Comparison of ENCODE assay signal across 8 cellular contexts in genomic region chr17:3602499-3602898, GRCh38. TPM values are rescaled to one million over a fixed set of nuclear protein-coding genes. Genes with fewer than 3 reads are reported as not detected.
DNase-seq lines count a peak whose midpoint lies in the region; ATAC-seq, FAIRE-seq and TF ChIP-seq lines count a peak whose summit lies in the region.

No MANE protein-coding gene starts in this region.

- H3K9me3 ChIP-seq in AG04450 (ENCODE audit: control insufficient read depth, insufficient read depth, low read length) (no peaks in the 10 kb centered on the region; the same call in 1 of the 2 replicates), heart right ventricle (no peaks in the 10 kb centered on the region), upper lobe of left lung (no peaks in the 10 kb centered on the region)

- H3K27me3 ChIP-seq in AG04450 (ENCODE audit: control insufficient read depth, insufficient read depth, low read length) (no peaks in the 10 kb centered on the region), heart right ventricle (no peaks in the 10 kb centered on the region), upper lobe of left lung (no peaks in the 10 kb centered on the region)

- DNase-seq in AG04450 (ENCODE audit: low read depth, low spot score) = no peak
- DNase-seq in GM19239 (ENCODE audit: insufficient read length, low spot score) = peak; percentile 51
- DNase-seq in UCSD-AML1 (lab: John Stamatoyannopoulos, UW; ENCODE audit: unreplicated experiment) = peak; percentile 16
- DNase-seq in heart right ventricle = peak in 1 of 2 donors; percentile 18
- no peak for DNase-seq in upper lobe of left lung
- DNase-seq in NCI-H526 treated with DMSO at 0.1 percent for 48 hours (lab: John Stamatoyannopoulos, UW) = no peak

- WGBS in heart right ventricle, 2 donors = 56 to 64% methylated on average over 16 of the region's 16 CpGs
- WGBS in upper lobe of left lung, 2 donors = 84 to 89% methylated on average over 16 of the region's 16 CpGs

- peak; percentile 89 for FAIRE-seq in GM19239 (lab: Jason Lieb, UNC)

- CTCF ChIA-PET in AG04450 (lab: Charles Lee) = interaction anchor here (1.0 to 1.7 kb wide), 3 partner anchors 16 to 45 kb away, joined by 3 to 7 read pairs (median 3); no protein-coding TSS in a partner anchor

- TF ChIP-seq EP300 in upper lobe of left lung (IDR thresholded peaks at IDR 0.05) = no peak

- TF ChIP-seq CTCF in AG04450 (IDR thresholded peaks at IDR 0.05; ENCODE audit: low read depth, low read length) (peak; percentile 25), heart right ventricle (IDR thresholded peaks at IDR 0.05) (peak in 8 of 9 donors; percentile 16 to 54 (median 50)), upper lobe of left lung (IDR thresholded peaks at IDR 0.05) (peak in 4 of 6 experiments; percentile 27 to 44 (median 32))

- peaks cover 0 to 46% (median 15%) of the 10 kb centered on the region in 9 donors for H3K36me3 ChIP-seq in heart right ventricle
- H3K36me3 ChIP-seq in upper lobe of left lung = peaks cover 0 to 16% (median 4%) of the 10 kb centered on the region in 4 donors

- ATAC-seq in heart right ventricle (peak in 1 of 8 donors; percentile 38), upper lobe of left lung (ENCODE audit: low FRiP score in 2 of 2) (no peak), GM18861 (IDR thresholded peaks at IDR 0.05; ENCODE audit: unreplicated experiment) (no peak), HG02973 (IDR thresholded peaks at IDR 0.05; ENCODE audit: unreplicated experiment) (no peak)

- H3K4me3 ChIP-seq in AG04450 (ENCODE audit: low read depth, low read length) (no peak overlapping the region), heart right ventricle (no peak overlapping the region), upper lobe of left lung (no peak overlapping the region)

- intact Hi-C loops in heart right ventricle (cut with DNase I) = no loop called here

- no peak for TF ChIP-seq POLR2A in upper lobe of left lung (IDR thresholded peaks at IDR 0.05)

- H3K4me1 ChIP-seq in heart right ventricle = no peaks in the 10 kb centered on the region
- no peaks in the 10 kb centered on the region for H3K4me1 ChIP-seq in upper lobe of left lung

- H3K27ac ChIP-seq in AG04450 (ENCODE audit: low read depth, low read length) = no peak overlapping the region
- no peak overlapping the region for H3K27ac ChIP-seq in heart right ventricle
- H3K27ac ChIP-seq in upper lobe of left lung = no peak overlapping the region

- POLR2A ChIA-PET in AG04450 (lab: Yijun Ruan, JAX) = no interaction called here

RNA-seq across cellular contexts. Expression of gene TRPV1, which starts 6.7 kb away (rescaled TPM):
- polyA plus RNA-seq in AG04450 (2011; rRNA removed) (1.1 and 1.2 TPM in 2 replicates), heart right ventricle (10 to 100 TPM in 1 of 2 donors, 1 to 10 TPM in 1; 2.1 to 12.5 TPM)
- 1.1 and 1.5 TPM in 2 replicates for polyA minus RNA-seq in AG04450 (2011; rRNA and poly(A)+ RNA removed)
- total RNA-seq in heart right ventricle (1 to 10 TPM; 2.2 to 6.5 (median 3.7) TPM), upper lobe of left lung (10 to 100 TPM in 1 of 6 donors, 1 to 10 TPM in 5; 2.0 to 16.8 (median 4.8) TPM)

RNA-seq across cellular contexts. Expression of gene SHPK, which starts 33.6 kb away (rescaled TPM):
- polyA plus RNA-seq in AG04450 (2011; rRNA removed) (8.7 and 10.9 TPM in 2 replicates), heart right ventricle (1 to 10 TPM; 2.3 to 7.6 TPM)
- polyA minus RNA-seq in AG04450 (2011; rRNA and poly(A)+ RNA removed) = 14.9 and 20.0 TPM in 2 replicates
- total RNA-seq in heart right ventricle (1 to 10 TPM; 2.6 to 5.8 (median 4.2) TPM), upper lobe of left lung (10 to 100 TPM; 10.5 to 25.1 (median 12.4) TPM)

RNA-seq across cellular contexts. Expression of gene CTNS, which starts 34.1 kb away (rescaled TPM):
- polyA plus RNA-seq in AG04450 (2011; rRNA removed) (4.2 and 5.7 TPM in 2 replicates), heart right ventricle (1 to 10 TPM; 7.5 to 7.6 TPM)
- 6.4 and 6.7 TPM in 2 replicates for polyA minus RNA-seq in AG04450 (2011; rRNA and poly(A)+ RNA removed)
- total RNA-seq in heart right ventricle (10 to 100 TPM in 1 of 10 donors, 1 to 10 TPM in 9; 5.2 to 11.8 (median 8.0) TPM), upper lobe of left lung (10 to 100 TPM; 22.1 to 31.4 (median 25.3) TPM)

RNA-seq across cellular contexts. Expression of gene TRPV3, which starts 44.9 kb away (rescaled TPM):
- polyA plus RNA-seq in AG04450 (2011; rRNA removed) (0.24 and 0.46 TPM in 2 replicates), heart right ventricle (1 to 10 TPM in 1 of 2 donors, under 1 TPM in 1; 0.19 to 2.8 TPM)
- polyA minus RNA-seq in AG04450 (2011; rRNA and poly(A)+ RNA removed) = 1.3 and 3.0 TPM in 2 replicates
- total RNA-seq in heart right ventricle (1 to 10 TPM in 5 of 10 donors, under 1 TPM in 5; 0.17 to 1.8 (median 1.1) TPM), upper lobe of left lung (under 1 TPM; under 0.01 to 0.84 (median 0.28) TPM)

Comparison
In these comparisons a context has a peak if more than half of its experiments do, and no peak if none do; other contexts are left out.
1. DNase-seq: peak in GM19239 (single experiment) and UCSD-AML1 (single experiment); none in AG04450 (single experiment), upper lobe of left lung (0 of 2) and NCI-H526 treated with DMSO at 0.1 percent for 48 hours (single experiment).
2. Peak in every context shown above with its lines, with median percentiles within 50 percentile points of each other: CTCF ChIP-seq.